ENCODE assay signal across 1 cellular context in the genomic region with DNA sequence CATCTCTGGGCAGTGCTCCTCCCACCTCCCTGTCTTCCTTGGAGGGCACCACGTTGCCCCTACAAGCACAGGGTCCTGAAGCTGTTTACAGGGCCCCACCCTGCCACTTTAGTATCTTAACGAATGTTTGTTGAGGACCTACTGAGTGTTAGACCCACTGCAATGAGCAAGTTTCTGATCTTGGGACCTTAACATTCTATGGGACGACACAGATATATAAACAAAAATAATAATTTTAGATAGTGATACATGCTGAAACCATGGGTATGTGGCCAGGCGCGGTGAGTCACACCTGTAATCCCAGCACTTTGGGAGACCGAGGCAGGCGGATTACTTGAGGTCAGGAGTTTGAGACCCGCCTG.
TF ChIP-seq lines count a peak whose summit lies in the region.

No MANE protein-coding gene starts in this region.

TF ChIP-seq in GM12878, 131 proteins besides CTCF, POLR2A, EP300 and RAD21:
- no peak for TF ChIP-seq SMARCA5 (IDR thresholded peaks at IDR 0.05)
- no peak for TF ChIP-seq CHD1 (IDR thresholded peaks at IDR 0.05; ENCODE audit: low read depth, low read length)
- no peak for TF ChIP-seq IRF3 (IDR thresholded peaks at IDR 0.05)
- TF ChIP-seq ZNF207 (IDR thresholded peaks at IDR 0.05; ENCODE audit: borderline replicate concordance): no peak
- no peak for TF ChIP-seq ZNF274 (IDR thresholded peaks at IDR 0.05; ENCODE audit: insufficient read depth, insufficient read length)
- no peak for TF ChIP-seq CBX3 (IDR thresholded peaks at IDR 0.05; ENCODE audit: borderline replicate concordance, low read depth)
- TF ChIP-seq SUPT20H (IDR thresholded peaks at IDR 0.05; ENCODE audit: borderline replicate concordance, control insufficient read depth, low read depth, low read length): no peak
- no peak for TF ChIP-seq SREBF1 (IDR thresholded peaks at IDR 0.05; ENCODE audit: low read length)
- no peak for TF ChIP-seq PAX5 (IDR thresholded peaks at IDR 0.05; ENCODE audit: borderline replicate concordance, low read depth, low read length)
- TF ChIP-seq NKRF (conservative IDR thresholded peaks at IDR 0.05): no peak
- TF ChIP-seq BCL11A (IDR thresholded peaks at IDR 0.05; ENCODE audit: low read depth, low read length): no peak
- TF ChIP-seq ATF7 (IDR thresholded peaks at IDR 0.05; ENCODE audit: low read depth): no peak
- TF ChIP-seq TCF7 (IDR thresholded peaks at IDR 0.05; ENCODE audit: borderline replicate concordance): no peak
- TF ChIP-seq RFX5 (IDR thresholded peaks at IDR 0.05; ENCODE audit: low read depth, low read length): no peak
- TF ChIP-seq SIN3A (IDR thresholded peaks at IDR 0.05; ENCODE audit: low read depth, low read length): no peak
- no peak for TF ChIP-seq LARP7 (IDR thresholded peaks at IDR 0.05)
- TF ChIP-seq TCF3 (IDR thresholded peaks at IDR 0.05; ENCODE audit: borderline replicate concordance, insufficient read depth, low read depth, low read length): no peak
